Comparison of ENCODE assay signal across 8 cellular contexts in the genomic region with DNA sequence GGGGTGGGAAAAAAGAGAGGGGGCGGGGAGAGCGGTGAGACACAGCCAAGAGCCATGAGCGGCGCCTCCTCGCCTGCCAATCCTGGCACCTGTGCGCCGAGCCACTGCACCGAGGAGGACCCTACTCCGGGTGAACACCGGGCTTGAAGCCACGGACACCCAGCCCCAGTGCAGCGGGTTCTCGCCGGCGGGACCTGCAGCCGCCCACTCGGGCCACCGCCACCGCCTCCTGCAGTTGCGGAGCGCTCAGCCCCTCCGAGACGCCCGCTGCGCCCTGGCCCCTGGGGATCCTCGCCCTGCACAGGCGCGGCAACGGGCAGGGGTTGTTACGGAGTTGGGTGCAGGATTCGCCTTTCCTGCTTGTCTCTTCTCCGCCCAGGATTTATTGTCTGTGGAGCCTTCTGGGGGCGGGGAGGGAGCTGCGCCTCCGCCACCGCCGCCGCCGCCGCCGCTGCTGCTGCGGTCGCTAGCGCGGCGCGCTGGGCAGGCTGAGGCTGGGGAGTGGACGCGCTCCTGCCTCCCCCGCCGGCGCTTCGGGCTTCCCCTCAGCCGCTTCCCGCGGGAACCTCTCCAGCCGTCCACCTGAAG. TPM values are rescaled to one million over a fixed set of nuclear protein-coding genes. Genes with fewer than 3 reads are reported as not detected.
DNase-seq lines count a peak whose midpoint lies in the region; ATAC-seq, FAIRE-seq and TF ChIP-seq lines count a peak whose summit lies in the region.

A gene (plus strand): TSS at position 76 of the 588 bp plus-strand sequence. CDS start 718 bp downstream, outside the sequence.

- intact Hi-C loops in A673 (cut with micrococcal nuclease; ENCODE audit: unreplicated experiment), result no loop called here
- intact Hi-C loops in K562 (cut with micrococcal nuclease), result no loop called here
- intact Hi-C loops in sciatic nerve (cut with DNase I), result no loop called here

- H3K9ac ChIP-seq in K562 (ENCODE audit: insufficient read depth in 1 of 2, low read depth in 2 of 2, low read length in 2 of 2), result peak within 1 kb of the TSS in 1 of 2 experiments; percentile 85; a peak in 3 of 4 replicates

- BruUV-seq in A673 (replicated peaks; lab: Mats Ljungman, UMichigan), result no TSS peak
- BruUV-seq in K562 (replicated peaks; lab: Mats Ljungman, UMichigan), result no TSS peak

- TF ChIP-seq EP300 in K562 (IDR thresholded peaks at IDR 0.05; ENCODE audit: low read length), result no peak

- TF ChIP-seq POLR2A in K562 (conservative IDR thresholded peaks at IDR 0.05), result no peak

- WGBS in K562 (ENCODE audit: insufficient coverage, low coverage, missing lambda C conversion rate), result 1% methylated on average over 34 of the region's 57 CpGs
- no CpG with 5 or more reads among the region's 57 CpGs for WGBS in iPS DF 6.9 (ENCODE audit: insufficient coverage, insufficient read length)

- H3K4me3 ChIP-seq in A673 (ENCODE audit: low read depth, low read length, poor library complexity, severe bottlenecking) (peak within 1 kb of the TSS; percentile 43), K562 (peak within 1 kb of the TSS; percentile 44), iPS DF 6.9 (ENCODE audit: low read length) (peak within 1 kb of the TSS; percentile 72; the same call in 1 of the 2 replicates)

- H3K27ac ChIP-seq in A673 (ENCODE audit: low read depth, low read length, poor library complexity, severe bottlenecking), result no peak within 1 kb of the TSS
- peak within 1 kb of the TSS; percentile 24; the same call in 1 of the 3 replicates for H3K27ac ChIP-seq in K562 (ENCODE audit: extremely low read depth, low read depth, low read length)
- H3K27ac ChIP-seq in iPS DF 6.9 (ENCODE audit: low read length), result no peak within 1 kb of the TSS

- POLR2A ChIA-PET in A673 (lab: Charles Lee; ENCODE audit: low non-redundant PET) (no interaction called here), K562 (lab: Yijun Ruan, JAX) (interaction anchor here (0.7 to 1.2 kb wide), 3 partner anchors 11 to 19 kb away, joined by 3 to 4 read pairs (median 3); no protein-coding TSS in a partner anchor)

- H3K36me3 ChIP-seq in A673 (ENCODE audit: insufficient read depth, low read length, poor library complexity, severe bottlenecking), result no peaks in the 10 kb centered on the region
- peaks cover 1% of the 10 kb centered on the region; the same call in 1 of the 3 replicates for H3K36me3 ChIP-seq in K562 (ENCODE audit: control insufficient read depth, insufficient read depth, low read length)
- no peaks in the 10 kb centered on the region for H3K36me3 ChIP-seq in iPS DF 6.9 (ENCODE audit: control insufficient read depth, insufficient read depth, low read length)

- no peaks in the 10 kb centered on the region for H3K79me2 ChIP-seq in K562 (ENCODE audit: control insufficient read depth, insufficient read depth, low read length)

- H3K4me1 ChIP-seq in A673 (ENCODE audit: insufficient read depth, low read length, poor library complexity, severe bottlenecking), result peaks cover 18% of the 10 kb centered on the region
- peaks cover 0 to 17% of the 10 kb centered on the region in 2 experiments; a peak in 3 of 5 replicates for H3K4me1 ChIP-seq in K562 (replicated peaks in 1 of 2; ENCODE audit: control insufficient read depth in 2 of 2, insufficient read depth in 2 of 2, low read length in 2 of 2)
- H3K4me1 ChIP-seq in iPS DF 6.9 (ENCODE audit: control insufficient read depth, insufficient read depth, low read length), result no peaks in the 10 kb centered on the region; the same call in 1 of the 2 replicates

- H3K9me3 ChIP-seq in A673 (ENCODE audit: low read depth, low read length, poor library complexity, severe bottlenecking), result no peaks in the 10 kb centered on the region
- no peaks in the 10 kb centered on the region; the same call in 1 of the 2 replicates for H3K9me3 ChIP-seq in K562 (replicated peaks; ENCODE audit: control insufficient read depth, insufficient read depth, low read depth, low read length)
- H3K9me3 ChIP-seq in iPS DF 6.9 (ENCODE audit: control insufficient read depth, insufficient read depth, low read length), result no peaks in the 10 kb centered on the region

- H3K9me1 ChIP-seq in K562 (ENCODE audit: control insufficient read depth, insufficient read depth, low read length), result no peaks in the 10 kb centered on the region

- no peak for TF ChIP-seq CTCF in A673 (conservative IDR thresholded peaks at IDR 0.05; ENCODE audit: low read depth, low read length)
- TF ChIP-seq CTCF in K562 (IDR thresholded peaks at IDR 0.05 in 2 of 3, conservative IDR thresholded peaks at IDR 0.05 in 1 of 3; ENCODE audit: insufficient read depth in 2 of 3, low read depth in 1 of 3, low read length in 3 of 3), result no peak

- ATAC-seq in GM19395 (IDR thresholded peaks at IDR 0.05; ENCODE audit: unreplicated experiment), result peak; percentile 33
- peak; percentile 77 for ATAC-seq in K562
- peak; percentile 19 for ATAC-seq in sciatic nerve

- CTCF ChIA-PET in A673 (lab: Charles Lee), result interaction anchor here (0.6 kb wide), 1 partner anchor 46 kb away, joined by 7 read pairs; no protein-coding TSS in a partner anchor
- CTCF ChIA-PET in K562 (lab: Yijun Ruan, JAX; ENCODE audit: low intra/inter-chr PET ratio), result no interaction called here

- H3K27me3 ChIP-seq in A673 (replicated peaks; ENCODE audit: insufficient read depth, low read depth, low read length, poor library complexity), result peaks cover 75% of the 10 kb centered on the region
- H3K27me3 ChIP-seq in K562 (ENCODE audit: control insufficient read depth in 2 of 2, insufficient read depth in 2 of 2, low read length in 2 of 2), result no peaks in the 10 kb centered on the region; a peak in 1 of 5 replicates
- peaks cover 29% of the 10 kb centered on the region for H3K27me3 ChIP-seq in iPS DF 6.9 (ENCODE audit: control insufficient read depth, insufficient read depth, low read length)

- DNase-seq in A673 (ENCODE audit: low spot score) (peak; percentile 38), NCI-H2196 treated with DMSO at 0.1 percent for 48 hours (lab: John Stamatoyannopoulos, UW; ENCODE audit: unreplicated experiment) (peak; percentile 56), K562 (ENCODE audit: extremely low read depth in 1 of 4, low spot score in 3 of 4) (peak; percentile 26 to 45 (median 30)), iPS DF 6.9 (ENCODE audit: low read depth, low spot score) (no peak), sciatic nerve (ENCODE audit: low spot score) (no peak), SKM-1 treated with dmso at 0.1 percent for 144 hours (lab: John Stamatoyannopoulos, UW; ENCODE audit: unreplicated experiment) (no peak), middle frontal gyrus (ENCODE audit: extremely low spot score, low spot score) (no peak)

- peak within 1 kb of the TSS; percentile 79 for H2AFZ ChIP-seq in K562 (ENCODE audit: low read depth, low read length)

- no peaks in the 10 kb centered on the region for H4K20me1 ChIP-seq in K562 (replicated peaks; ENCODE audit: control insufficient read depth, insufficient read depth, low read length)

- TF ChIP-seq RAD21 in K562 (CRISPR knock-in tag; conservative IDR thresholded peaks at IDR 0.05 in 1 of 2, IDR thresholded peaks at IDR 0.05 in 1 of 2), result no peak

- in situ Hi-C loops in K562 (cut with MboI), result no loop called here

- peak within 1 kb of the TSS; percentile 80 for H3K4me2 ChIP-seq in K562 (ENCODE audit: insufficient read depth, low read length)

- no peak for FAIRE-seq in K562 (lab: Jason Lieb, UNC)

TF ChIP-seq in K562, 482 proteins besides CTCF, POLR2A, EP300 and RAD21:
- no peak for TF ChIP-seq SRSF7 (optimal IDR thresholded peaks at IDR 0.05; ENCODE audit: low read depth, low read length)
- 0 out of 2 replicates have a peak, but pooled peaks have one; percentile 46 for TF ChIP-seq ZBTB1 (CRISPR knock-in tag; IDR thresholded peaks at IDR 0.05; ENCODE audit: borderline replicate concordance, low read depth)
- TF ChIP-seq POLR2G (IDR thresholded peaks at IDR 0.05; ENCODE audit: low read depth, low read length), result peak; percentile 34; the same call in 1 of the 2 replicates
- TF ChIP-seq HOXB6 (CRISPR knock-in tag; IDR thresholded peaks at IDR 0.05; ENCODE audit: borderline replicate concordance), result no peak
- peak; percentile 24 for TF ChIP-seq CXXC5 (CRISPR knock-in tag; IDR thresholded peaks at IDR 0.05)
- no peak for TF ChIP-seq NCOA1 (IDR thresholded peaks at IDR 0.05; ENCODE audit: low read depth)
- TF ChIP-seq CTBP1 (IDR thresholded peaks at IDR 0.05; ENCODE audit: borderline replicate concordance), result peak; percentile 60; the same call in 1 of the 2 replicates
- no peak for TF ChIP-seq LCOR (CRISPR knock-in tag; IDR thresholded peaks at IDR 0.05)
- peak; percentile 24 for TF ChIP-seq CCNT2 (IDR thresholded peaks at IDR 0.05; ENCODE audit: borderline replicate concordance, extremely low read depth, insufficient read length, low read depth, low read length)
- peak; percentile 16 for TF ChIP-seq MEIS2 (IDR thresholded peaks at IDR 0.05; ENCODE audit: partially characterized antibody)
- TF ChIP-seq RBM17 (IDR thresholded peaks at IDR 0.05; ENCODE audit: borderline replicate concordance, low read depth, low read length), result no peak
- TF ChIP-seq HNRNPLL (IDR thresholded peaks at IDR 0.05; ENCODE audit: low read depth, low read length, poor library complexity, severe bottlenecking), result peak; percentile 26

RNA-seq across cellular contexts. Expression of the gene that starts here (rescaled TPM):
- total RNA-seq in A673 (2021) (0.07 TPM in 1 of 2 replicates, not detected in the other), K562 (2014; rRNA removed) (0.09 and 0.20 TPM in 2 replicates), K562 (2014; rRNA removed; fragmentation: Illumina TruSeq; extraction: Trizol) (0.55 and 0.67 TPM in 2 replicates), K562 (2015; rRNA removed; fragmentation: Illumina TruSeq; extraction: Trizol) (0.79 and 0.94 TPM in 2 replicates), K562 (2021) (0.49 and 0.60 TPM in 2 replicates), sciatic nerve (42.4 TPM)
- 0.56 and 1.8 TPM in 2 replicates for total RNA-seq in K562 (2011; cell fraction: chromatin; rRNA removed; ENCODE audit: low replicate concordance)
- total RNA-seq in K562 (2011; cell fraction: nucleolus; rRNA removed), result 0.33 and 0.66 TPM in 2 replicates
- 0.59 and 0.92 TPM in 2 replicates for total RNA-seq in K562 (2011; cell fraction: nucleoplasm; rRNA removed)
- polyA plus RNA-seq in K562 (2011; rRNA removed) (0.03 and 0.10 TPM in 2 replicates), K562 (2014; fragmentation: Illumina TruSeq; extraction: Trizol) (0.37 and 0.43 TPM in 2 replicates), K562 (2014; fragmentation: Nextera tagmentation; extraction: Ambion mirVana) (under 1 TPM; 0.46 to 0.61 TPM), K562 (2014; rRNA removed) (0.56 and 0.62 TPM in 2 replicates)
- polyA plus RNA-seq in K562 (2011; cell fraction: cytosol; rRNA removed), result 0.01 TPM in 2 replicates
- 0.07 and 0.17 TPM in 2 replicates for polyA plus RNA-seq in K562 (2011; cell fraction: nucleus; rRNA removed)
- 0.42 and 0.87 TPM in 2 replicates for polyA plus RNA-seq in K562 (2012)
- 0.06 and 0.14 TPM in 2 replicates for polyA minus RNA-seq in K562 (2011; rRNA and poly(A)+ RNA removed)
- not detected in 2 replicates for polyA minus RNA-seq in K562 (2011; cell fraction: cytosol; rRNA and poly(A)+ RNA removed)
- 0.22 and 0.27 TPM in 2 replicates for polyA minus RNA-seq in K562 (2011; cell fraction: nucleus; rRNA and poly(A)+ RNA removed)

Comparison
In these comparisons a context has a peak if more than half of its experiments do, and no peak if none do; other contexts are left out.
1. RNA of the gene that starts here (total RNA-seq): 42.4 TPM in sciatic nerve (single experiment); 0.09 to 1.8 TPM in K562 and 0.07 TPM in A673; every median in the first group is over 10 times any median in the second.
2. Peak in DNase-seq and H3K4me3 ChIP-seq in A673; RNA of the gene not detected or under 1 TPM.
3. DNase-seq: peak in NCI-H2196 treated with DMSO at 0.1 percent for 48 hours (single experiment) and K562 (4 of 4); none in iPS DF 6.9 (single experiment), sciatic nerve (single experiment), SKM-1 treated with dmso at 0.1 percent for 144 hours (single experiment) and middle frontal gyrus (single experiment).
4. ATAC-seq: peak in every context shown above with its lines; median percentile 77 in K562; 33 in GM19395; 19 in sciatic nerve.
5. Peak in every context shown above with its lines, with median percentiles within 50 percentile points of each other: H3K4me3 ChIP-seq.